ENCODE assay signal across 15 cellular contexts in the genomic region with DNA sequence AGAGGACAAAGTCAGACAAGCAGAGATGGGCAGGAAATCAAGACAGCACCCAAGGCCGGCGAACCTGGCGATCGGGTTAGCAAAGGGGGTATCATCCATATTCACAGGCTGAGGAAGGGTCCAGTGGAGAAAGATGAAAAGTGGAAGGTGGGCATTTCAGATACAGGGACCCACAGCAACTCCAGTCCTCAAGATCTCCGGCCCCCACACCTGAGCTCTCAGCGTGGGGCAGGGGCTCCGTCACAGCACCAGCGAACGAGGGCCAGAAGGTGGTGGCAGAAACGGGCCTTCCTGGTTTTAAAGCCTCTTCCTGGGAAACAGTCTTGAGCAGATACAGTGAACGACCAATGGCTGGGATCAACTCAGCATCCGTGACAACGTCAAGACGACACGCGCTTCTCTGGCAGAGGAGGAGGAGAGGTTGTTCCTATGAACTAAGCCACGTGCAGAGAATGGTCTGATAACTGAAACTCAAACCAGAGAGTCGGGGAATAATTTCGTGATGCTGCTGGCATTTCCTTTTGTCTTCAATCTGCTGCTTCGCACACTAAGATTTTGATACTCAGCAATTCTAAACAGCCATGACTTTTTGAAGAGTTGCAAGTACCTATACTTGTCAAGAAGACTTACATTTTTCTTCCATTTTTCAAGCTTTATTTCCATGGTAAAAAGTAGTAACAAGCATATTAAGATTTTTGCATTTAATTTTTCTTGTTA.
DNase-seq lines count a peak whose midpoint lies in the region; ATAC-seq and TF ChIP-seq lines count a peak whose summit lies in the region.
"Had no signal": no experiment of that assay in that cellular context is flagged by ENCODE, and none has a peak within 500 bp of the region (broad histone marks: within the 10 kb centered on the region; RNA-seq: fewer than 3 reads in every experiment).

No MANE protein-coding gene starts in this region.

- H3K4me3 ChIP-seq in heart right ventricle (no peak overlapping the region), endodermal cell (ENCODE audit: low read length) (no peak overlapping the region), osteoblast (ENCODE audit: insufficient read depth, low read length) (no peak overlapping the region)
- H3K4me3 ChIP-seq: GM23338 had no signal

- no peaks in the 10 kb centered on the region for H3K27me3 Mint-ChIP-seq in endodermal cell (ENCODE audit: insufficient read depth)
- no peaks in the 10 kb centered on the region for H3K27me3 Mint-ChIP-seq in activated CD4-positive, alpha-beta T cell treated with anti-CD3 and anti-CD28 coated beads for 36 hours
- H3K27me3 Mint-ChIP-seq: B cell; CD4-positive, alpha-beta T cell had no signal

- no peak overlapping the region for H2AFZ ChIP-seq in osteoblast (ENCODE audit: low read length)
- H2AFZ ChIP-seq: GM23338 had no signal

- H3K36me3 Mint-ChIP-seq in endodermal cell (ENCODE audit: low read depth): peaks cover 41% of the 10 kb centered on the region
- H3K36me3 Mint-ChIP-seq in activated CD4-positive, alpha-beta T cell treated with anti-CD3 and anti-CD28 coated beads for 36 hours (ENCODE audit: low read depth): no peaks in the 10 kb centered on the region

- CTCF ChIA-PET in activated CD4-positive, alpha-beta T cell treated with anti-CD3 and anti-CD28 coated beads for 36 hours (lab: Charles Lee): no interaction called here

- no peak for TF ChIP-seq CTCF in heart right ventricle (IDR thresholded peaks at IDR 0.05)
- no peak for TF ChIP-seq CTCF in endodermal cell (conservative IDR thresholded peaks at IDR 0.05)
- TF ChIP-seq CTCF in osteoblast (IDR thresholded peaks at IDR 0.05; ENCODE audit: extremely low read depth, low read depth, low read length): no peak

- H3K27me3 ChIP-seq in heart right ventricle (no peaks in the 10 kb centered on the region), endodermal cell (ENCODE audit: control insufficient read depth, insufficient read depth, low read length, poor library complexity, severe bottlenecking) (no peaks in the 10 kb centered on the region), osteoblast (ENCODE audit: insufficient read depth, low read length) (no peaks in the 10 kb centered on the region)

- intact Hi-C loops in Right ventricle myocardium inferior (cut with DNase I) (no loop called here), heart right ventricle (cut with DNase I) (no loop called here)
- intact Hi-C loops in activated CD4-positive, alpha-beta T cell treated with anti-CD3 and anti-CD28 coated beads for 36 hours (cut with DNase I, micrococcal nuclease): no loop called here

- no peaks in the 10 kb centered on the region for H3K9me3 Mint-ChIP-seq in endodermal cell
- H3K9me3 Mint-ChIP-seq in activated CD4-positive, alpha-beta T cell treated with anti-CD3 and anti-CD28 coated beads for 36 hours (ENCODE audit: low read depth): no peaks in the 10 kb centered on the region
- H3K9me3 Mint-ChIP-seq: CD4-positive, alpha-beta T cell; GM23338 had no signal

- DNase-seq in Right ventricle myocardium inferior (ENCODE audit: missing footprints) (peak; percentile 3), heart right ventricle (no peak), endodermal cell (no peak), osteoblast (ENCODE audit: insufficient read length, low spot score, missing footprints) (peak; percentile 58), NCI-H82 treated with DMSO at 0.1 percent for 48 hours (lab: John Stamatoyannopoulos, UW; ENCODE audit: unreplicated experiment) (no peak)
- DNase-seq in activated CD4-positive, alpha-beta T cell treated with anti-CD3 and anti-CD28 coated beads for 36 hours: no peak
- DNase-seq: 8988T; C1 segment of cervical spinal cord; Calu3; CD4-positive, alpha-beta T cell; DMS 273 treated with DMSO at 0.1 percent for 48 hours; H7 had no signal

- H3K4me1 ChIP-seq in heart right ventricle (no peaks in the 10 kb centered on the region), endodermal cell (ENCODE audit: control insufficient read depth, insufficient read depth, low read length) (no peaks in the 10 kb centered on the region), osteoblast (ENCODE audit: insufficient read depth, low read length) (no peaks in the 10 kb centered on the region)

- no peak overlapping the region for H3K4me2 ChIP-seq in osteoblast (ENCODE audit: insufficient read depth, low read length)
- H3K4me2 ChIP-seq: GM23338 had no signal

- POLR2A ChIA-PET in activated CD4-positive, alpha-beta T cell treated with anti-CD3 and anti-CD28 coated beads for 36 hours (lab: Charles Lee): no interaction called here

- 89 to 90% methylated on average over 20 of the region's 20 CpGs for WGBS in heart right ventricle, 2 donors
- WGBS in endodermal cell (ENCODE audit: insufficient coverage in 1 of 2, insufficient read length in 1 of 2), 2 experiments: 95 to 97% methylated on average over 17 to 20 of the region's 20 CpGs

- no peak overlapping the region for H3K4me3 Mint-ChIP-seq in endodermal cell
- no peak overlapping the region for H3K4me3 Mint-ChIP-seq in activated CD4-positive, alpha-beta T cell treated with anti-CD3 and anti-CD28 coated beads for 36 hours
- H3K4me3 Mint-ChIP-seq: B cell; CD4-positive, alpha-beta T cell; GM23338 had no signal

- ATAC-seq in Right ventricle myocardium inferior (no peak), heart right ventricle (no peak), HG03378 (IDR thresholded peaks at IDR 0.05; ENCODE audit: unreplicated experiment) (no peak)
- no peak for ATAC-seq in activated CD4-positive, alpha-beta T cell treated with anti-CD3 and anti-CD28 coated beads for 36 hours
- ATAC-seq: GM23338 had no signal

- no peaks in the 10 kb centered on the region for H3K79me2 ChIP-seq in osteoblast (ENCODE audit: insufficient read depth, low read length)

- H3K27ac ChIP-seq in heart right ventricle (no peak overlapping the region), endodermal cell (ENCODE audit: low read depth, low read length) (no peak overlapping the region), osteoblast (ENCODE audit: low read depth, low read length) (no peak overlapping the region)

- H4K20me1 ChIP-seq in osteoblast (ENCODE audit: insufficient read depth, low read length): no peaks in the 10 kb centered on the region

- H3K36me3 ChIP-seq in heart right ventricle (peaks cover 0 to 92% (median 11%) of the 10 kb centered on the region in 9 donors), endodermal cell (ENCODE audit: control insufficient read depth, insufficient read depth, low read length) (peaks cover 33% of the 10 kb centered on the region), osteoblast (ENCODE audit: insufficient read depth, low read length) (peaks cover 53% of the 10 kb centered on the region)

- H3K4me1 Mint-ChIP-seq in endodermal cell: no peaks in the 10 kb centered on the region
- peaks cover 17% of the 10 kb centered on the region for H3K4me1 Mint-ChIP-seq in activated CD4-positive, alpha-beta T cell treated with anti-CD3 and anti-CD28 coated beads for 36 hours

- no peak overlapping the region for H3K9ac ChIP-seq in endodermal cell (ENCODE audit: extremely low read depth, low read length, poor library complexity, severe bottlenecking)

- H3K9me3 ChIP-seq in heart right ventricle (no peaks in the 10 kb centered on the region), endodermal cell (ENCODE audit: control insufficient read depth, low read length) (no peaks in the 10 kb centered on the region), osteoblast (ENCODE audit: low read depth, low read length) (no peaks in the 10 kb centered on the region)

- H3K27ac Mint-ChIP-seq in endodermal cell: peak overlapping the region; percentile 6
- H3K27ac Mint-ChIP-seq in activated CD4-positive, alpha-beta T cell treated with anti-CD3 and anti-CD28 coated beads for 36 hours: no peak overlapping the region
- H3K27ac Mint-ChIP-seq: B cell; CD4-positive, alpha-beta T cell; GM23338 had no signal

Comparison
In these comparisons a context has a peak if more than half of its experiments do, and no peak if none do; other contexts are left out.
1. DNase-seq: peak in Right ventricle myocardium inferior (single experiment) and osteoblast (single experiment); none in heart right ventricle (0 of 2), endodermal cell (single experiment), activated CD4-positive, alpha-beta T cell treated with anti-CD3 and anti-CD28 coated beads for 36 hours (single experiment) and NCI-H82 treated with DMSO at 0.1 percent for 48 hours (single experiment).